Comparison of ENCODE assay signal across 1 cellular context in genomic region chr6:42879372-42880239, GRCh38.
TF ChIP-seq lines count a peak whose summit lies in the region.

Gene RPL7L1 (plus strand): TSS chr6:42879616. CDS start chr6:42879911, 295 bp downstream.

TF ChIP-seq in HepG2, 621 proteins besides CTCF, POLR2A, EP300 and RAD21 (continued from another document and continues in another):
- TF ChIP-seq SNAPC4 (CRISPR knock-in tag; IDR thresholded peaks at IDR 0.05) (peak; percentile 83), SRY (CRISPR knock-in tag; IDR thresholded peaks at IDR 0.05) (no peak), ZNF776 (CRISPR knock-in tag; IDR thresholded peaks at IDR 0.05) (0 out of 2 replicates have a peak, but pooled peaks have one; percentile 55), NR3C1 (CRISPR knock-in tag; IDR thresholded peaks at IDR 0.05) (no peak), ZFYVE20 (CRISPR knock-in tag; IDR thresholded peaks at IDR 0.05; ENCODE audit: borderline replicate concordance, low read depth) (peak; percentile 61; the same call in 1 of the 2 replicates), ZNF441 (CRISPR knock-in tag; IDR thresholded peaks at IDR 0.05; ENCODE audit: borderline replicate concordance) (peak; percentile 72), SIX4 (CRISPR knock-in tag; IDR thresholded peaks at IDR 0.05) (0 out of 2 replicates have a peak, but pooled peaks have one; percentile 32), YEATS2 (CRISPR knock-in tag; IDR thresholded peaks at IDR 0.05; ENCODE audit: borderline replicate concordance) (peak; percentile 98), TCF12 (IDR thresholded peaks at IDR 0.05) (no peak), TCF12 (CRISPR knock-in tag; IDR thresholded peaks at IDR 0.05) (peak; percentile 78; the same call in 1 of the 2 replicates), GPBP1L1 (CRISPR knock-in tag; IDR thresholded peaks at IDR 0.05) (no peak), ZNF101 (CRISPR knock-in tag; IDR thresholded peaks at IDR 0.05; ENCODE audit: borderline replicate concordance, low read depth) (peak; percentile 59; the same call in 1 of the 2 replicates), CEBPG (CRISPR knock-in tag; IDR thresholded peaks at IDR 0.05) (peak; percentile 70), ZNF235 (CRISPR knock-in tag; IDR thresholded peaks at IDR 0.05; ENCODE audit: borderline replicate concordance) (peak; percentile 81; the same call in 1 of the 2 replicates), FOXA1 (IDR thresholded peaks at IDR 0.05) (peak; percentile 41), FOXA1 (CRISPR knock-in tag; IDR thresholded peaks at IDR 0.05) (peak; percentile 98), RFX1 (IDR thresholded peaks at IDR 0.05) (no peak), ZBTB38 (CRISPR knock-in tag; IDR thresholded peaks at IDR 0.05) (peak; percentile 95; the same call in 1 of the 2 replicates), ZNF331 (CRISPR knock-in tag; IDR thresholded peaks at IDR 0.05) (no peak; the same call in 1 of the 2 replicates), PPARG (CRISPR knock-in tag; conservative IDR thresholded peaks at IDR 0.05) (peak; percentile 10), HOXA7 (CRISPR knock-in tag; IDR thresholded peaks at IDR 0.05) (no peak), ZNF383 (CRISPR knock-in tag; IDR thresholded peaks at IDR 0.05; ENCODE audit: borderline replicate concordance) (peak; percentile 75; the same call in 1 of the 2 replicates), RBM39 (IDR thresholded peaks at IDR 0.05; ENCODE audit: low read depth, low read length, poor library complexity, severe bottlenecking) (peak; percentile 40), NFE2L1 (CRISPR knock-in tag; IDR thresholded peaks at IDR 0.05; ENCODE audit: borderline replicate concordance) (0 out of 2 replicates have a peak, but pooled peaks have one; percentile 11), MZF1 (CRISPR knock-in tag; IDR thresholded peaks at IDR 0.05; ENCODE audit: borderline replicate concordance) (0 out of 2 replicates have a peak, but pooled peaks have one; percentile 76), KDM3A (CRISPR knock-in tag; IDR thresholded peaks at IDR 0.05; ENCODE audit: low read depth) (peak; percentile 64), EZH2 (conservative IDR thresholded peaks at IDR 0.05; ENCODE audit: low read depth, low read length) (no peak), SRSF1 (optimal IDR thresholded peaks at IDR 0.05; ENCODE audit: low read depth, low read length) (peak; percentile 88), ISL2 (CRISPR knock-in tag; IDR thresholded peaks at IDR 0.05) (peak; percentile 87), SIX1 (CRISPR knock-in tag; IDR thresholded peaks at IDR 0.05; ENCODE audit: borderline replicate concordance) (peak; percentile 11; the same call in 1 of the 2 replicates), ZBTB1 (CRISPR knock-in tag; IDR thresholded peaks at IDR 0.05; ENCODE audit: borderline replicate concordance) (no peak; the same call in 1 of the 2 replicates), RARA (CRISPR knock-in tag; IDR thresholded peaks at IDR 0.05) (peak; percentile 3), TEF (CRISPR knock-in tag; IDR thresholded peaks at IDR 0.05) (peak; percentile 48; the same call in 1 of the 2 replicates), SP1 (IDR thresholded peaks at IDR 0.05) (no peak), SP1 (CRISPR knock-in tag; IDR thresholded peaks at IDR 0.05) (no peak; the same call in none of the 2 replicates), KLF16 (CRISPR knock-in tag; IDR thresholded peaks at IDR 0.05) (peak in 1 of 2 experiments; percentile 94; a peak in 2 of 4 replicates), TARDBP (CRISPR knock-in tag; IDR thresholded peaks at IDR 0.05) (peak; percentile 84), RCOR2 (CRISPR knock-in tag; IDR thresholded peaks at IDR 0.05) (no peak), ZNF260 (CRISPR knock-in tag; IDR thresholded peaks at IDR 0.05; ENCODE audit: borderline replicate concordance, low read depth) (0 out of 2 replicates have a peak, but pooled peaks have one; percentile 66), ARNTL (CRISPR knock-in tag; IDR thresholded peaks at IDR 0.05) (peak; percentile 80)
- TF ChIP-seq, protein P1, sequence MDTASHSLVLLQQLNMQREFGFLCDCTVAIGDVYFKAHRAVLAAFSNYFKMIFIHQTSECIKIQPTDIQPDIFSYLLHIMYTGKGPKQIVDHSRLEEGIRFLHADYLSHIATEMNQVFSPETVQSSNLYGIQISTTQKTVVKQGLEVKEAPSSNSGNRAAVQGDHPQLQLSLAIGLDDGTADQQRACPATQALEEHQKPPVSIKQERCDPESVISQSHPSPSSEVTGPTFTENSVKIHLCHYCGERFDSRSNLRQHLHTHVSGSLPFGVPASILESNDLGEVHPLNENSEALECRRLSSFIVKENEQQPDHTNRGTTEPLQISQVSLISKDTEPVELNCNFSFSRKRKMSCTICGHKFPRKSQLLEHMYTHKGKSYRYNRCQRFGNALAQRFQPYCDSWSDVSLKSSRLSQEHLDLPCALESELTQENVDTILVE (CRISPR knock-in tag; IDR thresholded peaks at IDR 0.05): peak; percentile 79; the same call in 1 of the 2 replicates
- TF ChIP-seq, protein P2, sequence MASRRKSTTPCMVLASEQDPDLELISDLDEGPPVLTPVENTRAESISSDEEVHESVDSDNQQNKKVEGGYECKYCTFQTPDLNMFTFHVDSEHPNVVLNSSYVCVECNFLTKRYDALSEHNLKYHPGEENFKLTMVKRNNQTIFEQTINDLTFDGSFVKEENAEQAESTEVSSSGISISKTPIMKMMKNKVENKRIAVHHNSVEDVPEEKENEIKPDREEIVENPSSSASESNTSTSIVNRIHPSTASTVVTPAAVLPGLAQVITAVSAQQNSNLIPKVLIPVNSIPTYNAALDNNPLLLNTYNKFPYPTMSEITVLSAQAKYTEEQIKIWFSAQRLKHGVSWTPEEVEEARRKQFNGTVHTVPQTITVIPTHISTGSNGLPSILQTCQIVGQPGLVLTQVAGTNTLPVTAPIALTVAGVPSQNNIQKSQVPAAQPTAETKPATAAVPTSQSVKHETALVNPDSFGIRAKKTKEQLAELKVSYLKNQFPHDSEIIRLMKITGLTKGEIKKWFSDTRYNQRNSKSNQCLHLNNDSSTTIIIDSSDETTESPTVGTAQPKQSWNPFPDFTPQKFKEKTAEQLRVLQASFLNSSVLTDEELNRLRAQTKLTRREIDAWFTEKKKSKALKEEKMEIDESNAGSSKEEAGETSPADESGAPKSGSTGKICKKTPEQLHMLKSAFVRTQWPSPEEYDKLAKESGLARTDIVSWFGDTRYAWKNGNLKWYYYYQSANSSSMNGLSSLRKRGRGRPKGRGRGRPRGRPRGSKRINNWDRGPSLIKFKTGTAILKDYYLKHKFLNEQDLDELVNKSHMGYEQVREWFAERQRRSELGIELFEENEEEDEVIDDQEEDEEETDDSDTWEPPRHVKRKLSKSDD (CRISPR knock-in tag; IDR thresholded peaks at IDR 0.05; ENCODE audit: low read depth): no peak
- TF ChIP-seq, protein P3, sequence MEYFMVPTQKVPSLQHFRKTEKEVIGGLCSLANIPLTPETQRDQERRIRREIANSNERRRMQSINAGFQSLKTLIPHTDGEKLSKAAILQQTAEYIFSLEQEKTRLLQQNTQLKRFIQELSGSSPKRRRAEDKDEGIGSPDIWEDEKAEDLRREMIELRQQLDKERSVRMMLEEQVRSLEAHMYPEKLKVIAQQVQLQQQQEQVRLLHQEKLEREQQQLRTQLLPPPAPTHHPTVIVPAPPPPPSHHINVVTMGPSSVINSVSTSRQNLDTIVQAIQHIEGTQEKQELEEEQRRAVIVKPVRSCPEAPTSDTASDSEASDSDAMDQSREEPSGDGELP (IDR thresholded peaks at IDR 0.05; ENCODE audit: borderline replicate concordance, low read depth): peak; percentile 76
- TF ChIP-seq, protein P4, sequence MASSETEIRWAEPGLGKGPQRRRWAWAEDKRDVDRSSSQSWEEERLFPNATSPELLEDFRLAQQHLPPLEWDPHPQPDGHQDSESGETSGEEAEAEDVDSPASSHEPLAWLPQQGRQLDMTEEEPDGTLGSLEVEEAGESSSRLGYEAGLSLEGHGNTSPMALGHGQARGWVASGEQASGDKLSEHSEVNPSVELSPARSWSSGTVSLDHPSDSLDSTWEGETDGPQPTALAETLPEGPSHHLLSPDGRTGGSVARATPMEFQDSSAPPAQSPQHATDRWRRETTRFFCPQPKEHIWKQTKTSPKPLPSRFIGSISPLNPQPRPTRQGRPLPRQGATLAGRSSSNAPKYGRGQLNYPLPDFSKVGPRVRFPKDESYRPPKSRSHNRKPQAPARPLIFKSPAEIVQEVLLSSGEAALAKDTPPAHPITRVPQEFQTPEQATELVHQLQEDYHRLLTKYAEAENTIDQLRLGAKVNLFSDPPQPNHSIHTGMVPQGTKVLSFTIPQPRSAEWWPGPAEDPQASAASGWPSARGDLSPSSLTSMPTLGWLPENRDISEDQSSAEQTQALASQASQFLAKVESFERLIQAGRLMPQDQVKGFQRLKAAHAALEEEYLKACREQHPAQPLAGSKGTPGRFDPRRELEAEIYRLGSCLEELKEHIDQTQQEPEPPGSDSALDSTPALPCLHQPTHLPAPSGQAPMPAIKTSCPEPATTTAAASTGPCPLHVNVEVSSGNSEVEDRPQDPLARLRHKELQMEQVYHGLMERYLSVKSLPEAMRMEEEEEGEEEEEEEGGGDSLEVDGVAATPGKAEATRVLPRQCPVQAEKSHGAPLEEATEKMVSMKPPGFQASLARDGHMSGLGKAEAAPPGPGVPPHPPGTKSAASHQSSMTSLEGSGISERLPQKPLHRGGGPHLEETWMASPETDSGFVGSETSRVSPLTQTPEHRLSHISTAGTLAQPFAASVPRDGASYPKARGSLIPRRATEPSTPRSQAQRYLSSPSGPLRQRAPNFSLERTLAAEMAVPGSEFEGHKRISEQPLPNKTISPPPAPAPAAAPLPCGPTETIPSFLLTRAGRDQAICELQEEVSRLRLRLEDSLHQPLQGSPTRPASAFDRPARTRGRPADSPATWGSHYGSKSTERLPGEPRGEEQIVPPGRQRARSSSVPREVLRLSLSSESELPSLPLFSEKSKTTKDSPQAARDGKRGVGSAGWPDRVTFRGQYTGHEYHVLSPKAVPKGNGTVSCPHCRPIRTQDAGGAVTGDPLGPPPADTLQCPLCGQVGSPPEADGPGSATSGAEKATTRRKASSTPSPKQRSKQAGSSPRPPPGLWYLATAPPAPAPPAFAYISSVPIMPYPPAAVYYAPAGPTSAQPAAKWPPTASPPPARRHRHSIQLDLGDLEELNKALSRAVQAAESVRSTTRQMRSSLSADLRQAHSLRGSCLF (CRISPR knock-in tag; IDR thresholded peaks at IDR 0.05; ENCODE audit: borderline replicate concordance): peak; percentile 79
